In genomic region chr12:101653503-101653902, GRCh38 we compare ENCODE assay signal across 20 cellular contexts. TPM values are rescaled to one million over a fixed set of nuclear protein-coding genes. Genes with fewer than 3 reads are reported as not detected.
"Had no signal": no experiment of that assay in that cellular context is flagged by ENCODE, and none has a peak within 500 bp of the region (broad histone marks: within the 10 kb centered on the region; RNA-seq: fewer than 3 reads in every experiment).

No MANE protein-coding gene starts in this region.

- H3K36me3 Mint-ChIP-seq: naive thymus-derived CD8-positive, alpha-beta T cell had no signal

- H3K27ac Mint-ChIP-seq: activated T-cell treated with anti-CD3 and anti-CD28 coated beads, Interleukin-2, amount 50 U/mL, for 72 hours; dendritic cell treated with granulocyte-macrophage colony-stimulating factor and Interleukin-4, amounts not matched to agents 40 ng/mL and 50 ng/mL, for 4 days; naive thymus-derived CD8-positive, alpha-beta T cell; stimulated activated naive CD8-positive, alpha-beta T cell treated with anti-CD3 and anti-CD28 coated beads, Interleukin-15, Interleukin-2, amounts not matched to agents 100 ng/mL and 50 ng/mL, for 24 hours; T-helper 1 cell treated with Interleukin-12 subunit alpha and Interleukin-12 subunit beta and Interleukin-4 antibody, amounts not matched to agents 30 μg/mL and 1 μg/mL, for 36 hours had no signal

- H3K9me3 Mint-ChIP-seq: activated T-cell treated with anti-CD3 and anti-CD28 coated beads, Interleukin-2, amount 50 U/mL, for 72 hours; dendritic cell treated with granulocyte-macrophage colony-stimulating factor and Interleukin-4, amounts not matched to agents 40 ng/mL and 50 ng/mL, for 4 days; naive thymus-derived CD8-positive, alpha-beta T cell; stimulated activated naive CD8-positive, alpha-beta T cell treated with anti-CD3 and anti-CD28 coated beads, Interleukin-15, Interleukin-2, amounts not matched to agents 100 ng/mL and 50 ng/mL, for 24 hours; T-helper 1 cell treated with Interleukin-12 subunit alpha and Interleukin-12 subunit beta and Interleukin-4 antibody, amounts not matched to agents 30 μg/mL and 1 μg/mL, for 36 hours had no signal

- DNase-seq: activated CD4-positive, alpha-beta T cell treated with anti-CD3 and anti-CD28 coated beads for 1 hour; activated CD4-positive, alpha-beta T cell treated with anti-CD3 and anti-CD28 coated beads, Interleukin-2, amount 50 U/mL, for 4 hours; activated effector memory CD4-positive, alpha-beta T cell treated with anti-CD3 and anti-CD28 coated beads, Interleukin-2, amount 50 U/mL, for 16 hours; activated naive CD4-positive, alpha-beta T cell treated with anti-CD3 and anti-CD28 coated beads, Interleukin-2, amount 50 U/mL, for 16 hours; activated T-cell treated with anti-CD3 and anti-CD28 coated beads, Interleukin-2, amount 50 U/mL, for 72 hours; effector memory CD4-positive, alpha-beta T cell; mesenchymal stem cell; naive thymus-derived CD8-positive, alpha-beta T cell; stimulated activated CD4-positive, alpha-beta T cell treated with anti-CD3 and anti-CD28 coated beads, Interleukin-12 subunit alpha, Interleukin-12 subunit beta, amount 100 ng/mL, for 4 hours; stimulated activated CD4-positive, alpha-beta T cell treated with anti-CD3 and anti-CD28 coated beads, Interleukin-1b, Interleukin-23, amount 100 ng/mL, for 48 hours; trophoblast cell had no signal

- ATAC-seq: activated T-cell treated with anti-CD3 and anti-CD28 coated beads, Interleukin-2, amount 50 U/mL, for 72 hours; naive thymus-derived CD8-positive, alpha-beta T cell had no signal

RNA-seq across cellular contexts. Expression of gene MYBPC1, which starts 58.7 kb away (rescaled TPM):
- total RNA-seq: activated CD8-positive, alpha-beta memory T cell treated with anti-CD3 and anti-CD28 coated beads for 36 hours; activated T-cell treated with anti-CD3 and anti-CD28 coated beads, Interleukin-2, amount 50 U/mL, for 72 hours; ascending aorta; endothelial cell of umbilical vein; glomerular endothelial cell; naive thymus-derived CD8-positive, alpha-beta T cell; renal cortical epithelial cell; vagina had no signal
